ENCODE assay signal across 1 cellular context in genomic region chr1:229507951-229508822, GRCh38.
TF ChIP-seq lines count a peak whose summit lies in the region.

Gene NUP133 (minus strand): TSS chr1:229508341. CDS start chr1:229508249, 92 bp downstream.

TF ChIP-seq in HepG2, 621 proteins besides CTCF, POLR2A, EP300 and RAD21 (continued from another document and continues in another):
- peak; percentile 58; the same call in 1 of the 2 replicates for TF ChIP-seq ZNF343 (CRISPR knock-in tag; IDR thresholded peaks at IDR 0.05)
- peak; percentile 63; the same call in 1 of the 2 replicates for TF ChIP-seq STAT6 (CRISPR knock-in tag; IDR thresholded peaks at IDR 0.05; ENCODE audit: borderline replicate concordance)
- TF ChIP-seq NFKB2 (CRISPR knock-in tag; IDR thresholded peaks at IDR 0.05; ENCODE audit: borderline replicate concordance) = peak; percentile 63; the same call in 1 of the 2 replicates
- peak; percentile 47 for TF ChIP-seq AGO1 (IDR thresholded peaks at IDR 0.05; ENCODE audit: low read depth, low read length, poor library complexity, severe bottlenecking)
- TF ChIP-seq ZBTB20 (CRISPR knock-in tag; IDR thresholded peaks at IDR 0.05; ENCODE audit: borderline replicate concordance, low read depth) = peak; percentile 66
- 0 out of 2 replicates have a peak, but pooled peaks have one; percentile 31 for TF ChIP-seq ZNF766 (CRISPR knock-in tag; IDR thresholded peaks at IDR 0.05; ENCODE audit: borderline replicate concordance)
- TF ChIP-seq ZNF670 (CRISPR knock-in tag; IDR thresholded peaks at IDR 0.05; ENCODE audit: borderline replicate concordance) = no peak
- peak; percentile 85; the same call in 1 of the 2 replicates for TF ChIP-seq REPIN1 (CRISPR knock-in tag; IDR thresholded peaks at IDR 0.05; ENCODE audit: borderline replicate concordance, low read depth)
- peak; percentile 61; the same call in 1 of the 2 replicates for TF ChIP-seq HCFC1 (IDR thresholded peaks at IDR 0.05; ENCODE audit: low read depth, low read length)
- 0 out of 2 replicates have a peak, but pooled peaks have one; percentile 47 for TF ChIP-seq ZNF224 (CRISPR knock-in tag; IDR thresholded peaks at IDR 0.05)
- TF ChIP-seq XBP1 (CRISPR knock-in tag; IDR thresholded peaks at IDR 0.05) = 0 out of 2 replicates have a peak, but pooled peaks have one; percentile 49
- TF ChIP-seq ZNF235 (CRISPR knock-in tag; IDR thresholded peaks at IDR 0.05; ENCODE audit: borderline replicate concordance) = no peak
- TF ChIP-seq ZZZ3 (CRISPR knock-in tag; IDR thresholded peaks at IDR 0.05; ENCODE audit: borderline replicate concordance) = peak; percentile 89; the same call in 1 of the 2 replicates
- TF ChIP-seq HNF1B (CRISPR knock-in tag; IDR thresholded peaks at IDR 0.05) = peak; percentile 41; the same call in 1 of the 2 replicates
- 0 out of 2 replicates have a peak, but pooled peaks have one; percentile 31 for TF ChIP-seq NCOA2 (CRISPR knock-in tag; IDR thresholded peaks at IDR 0.05)
- no peak for TF ChIP-seq ZNF556 (CRISPR knock-in tag; IDR thresholded peaks at IDR 0.05; ENCODE audit: borderline replicate concordance)
- TF ChIP-seq ZNF20 (CRISPR knock-in tag; IDR thresholded peaks at IDR 0.05) = 0 out of 2 replicates have a peak, but pooled peaks have one; percentile 40
- peak; percentile 97 for TF ChIP-seq ZFX (CRISPR knock-in tag; IDR thresholded peaks at IDR 0.05; ENCODE audit: low read depth)
- TF ChIP-seq HNF1A (IDR thresholded peaks at IDR 0.05; ENCODE audit: low read depth) = no peak
- peak; percentile 38; the same call in 1 of the 2 replicates for TF ChIP-seq HNF1A (CRISPR knock-in tag; IDR thresholded peaks at IDR 0.05; ENCODE audit: borderline replicate concordance)
- TF ChIP-seq CREM (IDR thresholded peaks at IDR 0.05) = peak; percentile 99
- peak; percentile 83 for TF ChIP-seq CREM (CRISPR knock-in tag; IDR thresholded peaks at IDR 0.05)
- peak; percentile 94 for TF ChIP-seq HBP1 (CRISPR knock-in tag; IDR thresholded peaks at IDR 0.05; ENCODE audit: low read depth)
- TF ChIP-seq ZFP90 (CRISPR knock-in tag; IDR thresholded peaks at IDR 0.05; ENCODE audit: borderline replicate concordance) = peak; percentile 63; the same call in 1 of the 2 replicates
- TF ChIP-seq ZNF775 (CRISPR knock-in tag; IDR thresholded peaks at IDR 0.05; ENCODE audit: borderline replicate concordance) = no peak
- TF ChIP-seq ZIK1 (CRISPR knock-in tag; IDR thresholded peaks at IDR 0.05; ENCODE audit: borderline replicate concordance, low read depth) = peak; percentile 51; the same call in 1 of the 2 replicates
- peak; percentile 59 for TF ChIP-seq WIZ (CRISPR knock-in tag; IDR thresholded peaks at IDR 0.05)
- TF ChIP-seq MEF2D (CRISPR knock-in tag; IDR thresholded peaks at IDR 0.05) = peak; percentile 78
- TF ChIP-seq MED8 (CRISPR knock-in tag; IDR thresholded peaks at IDR 0.05; ENCODE audit: insufficient replicate concordance) = peak; percentile 54
- peak; percentile 80; the same call in 1 of the 2 replicates for TF ChIP-seq ARNT2 (CRISPR knock-in tag; IDR thresholded peaks at IDR 0.05; ENCODE audit: low read depth)
- peak; percentile 92 for TF ChIP-seq CBFB (CRISPR knock-in tag; IDR thresholded peaks at IDR 0.05)
- TF ChIP-seq DZIP1 (CRISPR knock-in tag; IDR thresholded peaks at IDR 0.05) = peak; percentile 63; the same call in 1 of the 2 replicates
- no peak for TF ChIP-seq SP1 (IDR thresholded peaks at IDR 0.05)
- peak; percentile 75 for TF ChIP-seq SP1 (CRISPR knock-in tag; IDR thresholded peaks at IDR 0.05)
- TF ChIP-seq NFYB (CRISPR knock-in tag; IDR thresholded peaks at IDR 0.05) = peak; percentile 72
- TF ChIP-seq GATA4 (IDR thresholded peaks at IDR 0.05; ENCODE audit: borderline replicate concordance, low read depth) = peak; percentile 65
- TF ChIP-seq ARNTL (CRISPR knock-in tag; IDR thresholded peaks at IDR 0.05) = no peak
- peak; percentile 73; the same call in 1 of the 2 replicates for TF ChIP-seq HES4 (CRISPR knock-in tag; IDR thresholded peaks at IDR 0.05; ENCODE audit: borderline replicate concordance)
- peak; percentile 61; the same call in 1 of the 2 replicates for TF ChIP-seq ZNF800 (CRISPR knock-in tag; IDR thresholded peaks at IDR 0.05)
- no peak for TF ChIP-seq JARID2 (CRISPR knock-in tag; IDR thresholded peaks at IDR 0.05; ENCODE audit: insufficient replicate concordance)
- TF ChIP-seq PHF21A (CRISPR knock-in tag; IDR thresholded peaks at IDR 0.05) = peak; percentile 77
- peak; percentile 13; the same call in 1 of the 2 replicates for TF ChIP-seq HNF4A (CRISPR knock-in tag; IDR thresholded peaks at IDR 0.05)
- TF ChIP-seq ZBTB34 (CRISPR knock-in tag; IDR thresholded peaks at IDR 0.05) = peak; percentile 62; the same call in 1 of the 2 replicates
- peak; percentile 75 for TF ChIP-seq AGO2 (optimal IDR thresholded peaks at IDR 0.05; ENCODE audit: low read depth, low read length)
- peak; percentile 84 for TF ChIP-seq KLF6 (CRISPR knock-in tag; IDR thresholded peaks at IDR 0.05)
- no peak for TF ChIP-seq XRCC5 (optimal IDR thresholded peaks at IDR 0.05; ENCODE audit: low read length)
- TF ChIP-seq ATF7 (IDR thresholded peaks at IDR 0.05) = peak; percentile 87
- TF ChIP-seq ATF7 (CRISPR knock-in tag; IDR thresholded peaks at IDR 0.05) = no peak
- peak; percentile 23 for TF ChIP-seq ZKSCAN8 (CRISPR knock-in tag; IDR thresholded peaks at IDR 0.05; ENCODE audit: borderline replicate concordance)
- no peak; the same call in 1 of the 2 replicates for TF ChIP-seq ZNF777 (CRISPR knock-in tag; IDR thresholded peaks at IDR 0.05)
- TF ChIP-seq NAIF1 (CRISPR knock-in tag; IDR thresholded peaks at IDR 0.05; ENCODE audit: borderline replicate concordance) = 0 out of 2 replicates have a peak, but pooled peaks have one; percentile 54
